Comparison of ENCODE assay signal across 11 cellular contexts in the genomic region with DNA sequence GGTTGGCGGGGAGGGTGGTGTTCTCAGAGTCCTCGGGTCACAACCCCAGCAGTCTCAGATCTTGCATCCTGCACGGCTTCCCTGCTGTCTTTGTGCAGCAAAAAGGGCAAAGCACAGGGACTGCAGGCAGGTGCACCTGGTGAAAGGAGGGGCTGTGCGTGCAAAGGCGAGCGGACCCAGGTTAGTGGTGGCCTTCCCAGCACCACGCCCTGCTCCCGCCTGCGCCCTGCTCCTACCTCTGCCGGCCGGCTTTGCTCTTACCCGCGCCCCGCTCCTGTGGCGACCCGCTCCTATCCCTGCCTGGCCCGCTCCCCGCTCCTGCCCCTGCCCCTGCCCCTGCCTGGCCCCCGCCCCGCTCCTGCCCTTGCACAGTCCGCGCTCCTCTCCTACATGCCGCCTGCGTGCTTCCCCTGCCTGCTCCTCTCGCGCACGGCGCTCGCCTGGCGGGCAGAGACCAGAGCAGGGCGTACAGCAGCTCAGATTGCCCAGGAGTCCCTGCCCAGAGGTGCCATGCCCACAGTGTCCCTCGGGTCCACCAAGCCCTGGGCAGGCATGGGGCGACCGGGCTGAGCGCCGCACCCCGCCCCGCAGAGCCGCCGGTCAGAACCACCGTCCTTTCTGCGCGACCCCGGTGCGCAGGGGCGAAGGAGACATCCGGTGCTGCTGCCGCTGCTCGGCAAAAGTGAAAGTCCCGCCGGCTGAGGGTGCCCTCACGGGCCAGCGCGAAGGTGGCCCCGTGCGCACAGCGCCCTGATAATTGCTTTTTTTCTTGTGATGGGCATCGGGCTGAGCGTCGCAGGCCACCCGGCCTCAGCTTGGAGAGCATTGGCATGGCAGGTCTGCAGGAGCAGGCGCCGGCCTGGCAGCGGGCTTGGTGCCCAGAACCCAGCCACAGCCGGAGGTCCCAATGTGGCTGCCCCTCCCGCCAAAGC. TPM values are rescaled to one million over a fixed set of nuclear protein-coding genes. Genes with fewer than 3 reads are reported as not detected.
DNase-seq lines count a peak whose midpoint lies in the region; TF ChIP-seq lines count a peak whose summit lies in the region.
"Not testable (repeated sequence)": the region's sequence is repeated elsewhere in the genome, so short reads cannot be mapped to it uniquely, and the experiment has no call there.
"Had no signal": no experiment of that assay in that cellular context is flagged by ENCODE, and none has a peak within 500 bp of the region (broad histone marks: within the 10 kb centered on the region; RNA-seq: fewer than 3 reads in every experiment).

No MANE protein-coding gene starts in this region.

- peak overlapping the region; percentile 70 for H3K4me3 ChIP-seq in GM23248
- peak overlapping the region; percentile 56 for H3K4me3 ChIP-seq in brain microvascular endothelial cell (ENCODE audit: low read depth, low read length)
- peak overlapping the region; percentile 58 for H3K4me3 ChIP-seq in left ventricle myocardium inferior
- peak overlapping the region; percentile 21 to 25 for H3K4me3 ChIP-seq in prostate gland
- H3K4me3 ChIP-seq in thymus (ENCODE audit: low read length) = peak overlapping the region; percentile 48

- in situ Hi-C loops in GM23248 (cut with MboI); brain microvascular endothelial cell (cut with HindIII; ENCODE audit: low pct_ligation_motif_present, low sequenced_read_pairs): not testable (repeated sequence)

- not testable (repeated sequence) for H3K27me3 Mint-ChIP-seq in activated CD4-positive, alpha-beta memory T cell treated with anti-CD3 and anti-CD28 coated beads for 36 hours

- not testable (repeated sequence) for H4K20me1 ChIP-seq in GM23248 (ENCODE audit: insufficient read depth)

- H3K4me1 Mint-ChIP-seq in activated CD4-positive, alpha-beta memory T cell treated with anti-CD3 and anti-CD28 coated beads for 36 hours (ENCODE audit: low read depth) = not testable (repeated sequence)

- CTCF ChIA-PET in activated CD4-positive, alpha-beta memory T cell treated with anti-CD3 and anti-CD28 coated beads for 36 hours (lab: Charles Lee) = not testable (repeated sequence)

- H3F3A ChIP-seq in GM23248 (ENCODE audit: insufficient read depth) = not testable (repeated sequence)

- not testable (repeated sequence) for H3K4me1 ChIP-seq in GM23248 (ENCODE audit: insufficient read depth); left ventricle myocardium inferior; prostate gland (replicated peaks); thymus (ENCODE audit: control insufficient read depth, insufficient read depth, low read length)

- not testable (repeated sequence) for H3K36me3 Mint-ChIP-seq in activated CD4-positive, alpha-beta memory T cell treated with anti-CD3 and anti-CD28 coated beads for 36 hours

- TF ChIP-seq CTCF in brain microvascular endothelial cell (IDR thresholded peaks at IDR 0.05; ENCODE audit: low read depth, low read length, missing control alignments); left ventricle myocardium inferior (IDR thresholded peaks at IDR 0.05; ENCODE audit: borderline replicate concordance); prostate gland (IDR thresholded peaks at IDR 0.05): not testable (repeated sequence)

- peak overlapping the region; percentile 74 for H3K4me3 Mint-ChIP-seq in activated CD4-positive, alpha-beta memory T cell treated with anti-CD3 and anti-CD28 coated beads for 36 hours

- H3K9me2 ChIP-seq in GM23248 (ENCODE audit: insufficient read depth) = not testable (repeated sequence)

- intact Hi-C loops in activated CD4-positive, alpha-beta memory T cell treated with anti-CD3 and anti-CD28 coated beads for 36 hours (cut with micrococcal nuclease); left ventricle myocardium inferior (cut with micrococcal nuclease); prostate gland (cut with DNase I): not testable (repeated sequence)

- TF ChIP-seq POLR2A in prostate gland (IDR thresholded peaks at IDR 0.05) = not testable (repeated sequence)

- H3K79me2 ChIP-seq in GM23248 (ENCODE audit: insufficient read depth) = not testable (repeated sequence)

- DNase-seq in ELR (ENCODE audit: low read depth) = peak; percentile 40
- DNase-seq in GM23248 = peak; percentile 52
- DNase-seq in NCI-H345 (lab: John Stamatoyannopoulos, UW) = peak; percentile 44
- peak; percentile 67 for DNase-seq in activated CD4-positive, alpha-beta memory T cell treated with anti-CD3 and anti-CD28 coated beads for 36 hours
- DNase-seq in brain microvascular endothelial cell; left ventricle myocardium inferior; prostate gland (ENCODE audit: low spot score): not testable (repeated sequence)

- H3K9me3 Mint-ChIP-seq in activated CD4-positive, alpha-beta memory T cell treated with anti-CD3 and anti-CD28 coated beads for 36 hours = not testable (repeated sequence)

- WGBS in GM23248 (ENCODE audit: low coverage in 1 of 2, low lambda C conversion rate in 2 of 2, missing lambda C conversion rate in 2 of 2), 2 experiments = 0 to 5% methylated on average over 13 to 28 of the region's 66 CpGs
- 8% methylated on average over 23 of the region's 66 CpGs for WGBS in prostate gland
- 8% methylated on average over 43 of the region's 66 CpGs for WGBS in thymus

- not testable (repeated sequence) for H3K36me3 ChIP-seq in GM23248 (ENCODE audit: low read depth); brain microvascular endothelial cell (replicated peaks); left ventricle myocardium inferior; prostate gland; thymus (ENCODE audit: control insufficient read depth, insufficient read depth)

- POLR2A ChIA-PET in activated CD4-positive, alpha-beta memory T cell treated with anti-CD3 and anti-CD28 coated beads for 36 hours (lab: Charles Lee) = not testable (repeated sequence)

- not testable (repeated sequence) for H3K27ac ChIP-seq in GM23248; brain microvascular endothelial cell; left ventricle myocardium inferior (replicated peaks); prostate gland; thymus (ENCODE audit: low read depth)

- H3K27me3 ChIP-seq in GM23248 (replicated peaks; ENCODE audit: insufficient read depth); brain microvascular endothelial cell (replicated peaks); left ventricle myocardium inferior (ENCODE audit: low read depth); prostate gland (replicated peaks; ENCODE audit: insufficient read depth); thymus (ENCODE audit: control insufficient read depth, insufficient read depth): not testable (repeated sequence)

- H3K27ac Mint-ChIP-seq in activated CD4-positive, alpha-beta memory T cell treated with anti-CD3 and anti-CD28 coated beads for 36 hours = not testable (repeated sequence)

- not testable (repeated sequence) for H3K9me3 ChIP-seq in GM23248 (ENCODE audit: low read depth); left ventricle myocardium inferior (replicated peaks); prostate gland; thymus (ENCODE audit: control insufficient read depth)

- not testable (repeated sequence) for H3K9ac ChIP-seq in GM23248

- peak overlapping the region; percentile 57 for H3K4me2 ChIP-seq in GM23248 (ENCODE audit: unreplicated experiment)

- H2AFZ ChIP-seq in GM23248 = peak overlapping the region; percentile 71

RNA-seq across cellular contexts. Expression of a gene that starts 52.0 kb away (rescaled TPM):
- not detected in 2 replicates for total RNA-seq in GM23248 (2014; rRNA removed; shearing (Covaris generic))
- polyA plus RNA-seq in GM23248 (2016; fragmentation: Nextera tagmentation; extraction: Ambion mirVana) = not detected in 2 replicates
- total RNA-seq in activated CD4-positive, alpha-beta memory T cell treated with anti-CD3 and anti-CD28 coated beads for 36 hours = not detected
- total RNA-seq in left ventricle myocardium inferior = not detected
- not detected for total RNA-seq in prostate gland
- polyA plus RNA-seq in thymus = not detected
- total RNA-seq: HT-29, SK-MEL-5, smooth muscle cell had no signal
- polyA plus RNA-seq: smooth muscle cell had no signal
